17 cellular contexts compared by ENCODE assay signal in genomic region chr17:73823684-73824083, GRCh38.
DNase-seq lines count a peak whose midpoint lies in the region; ATAC-seq and TF ChIP-seq lines count a peak whose summit lies in the region.
"Had no signal": no experiment of that assay in that cellular context is flagged by ENCODE, and none has a peak within 500 bp of the region (broad histone marks: within the 10 kb centered on the region; RNA-seq: fewer than 3 reads in every experiment).

No MANE protein-coding gene starts in this region.

- H3K27me3 Mint-ChIP-seq in activated CD4-positive, alpha-beta memory T cell treated with anti-CD3 and anti-CD28 coated beads for 36 hours: no peaks in the 10 kb centered on the region
- peaks cover 15% of the 10 kb centered on the region for H3K27me3 Mint-ChIP-seq in activated CD4-positive, alpha-beta memory T cell treated with anti-CD3 and anti-CD28 coated beads, Interleukin-2, amount 10 ng/mL, durations not matched to agents 7 days and 5 days
- H3K27me3 Mint-ChIP-seq in activated T-helper 17 cell treated with anti-CD3 and anti-CD28 coated beads, Interleukin-2, amount 50 U/mL, for 72 hours: no peaks in the 10 kb centered on the region
- H3K27me3 Mint-ChIP-seq in natural killer cell treated with Interleukin-12 subunit alpha and Interleukin-12 subunit beta and Interleukin-15 and Interleukin-18, amount 100 ng/mL, for 72 hours: peaks cover 0 to 2% of the 10 kb centered on the region in 2 donors

- no peaks in the 10 kb centered on the region for H3K36me3 Mint-ChIP-seq in activated CD4-positive, alpha-beta memory T cell treated with anti-CD3 and anti-CD28 coated beads for 36 hours
- H3K36me3 Mint-ChIP-seq in activated CD4-positive, alpha-beta memory T cell treated with anti-CD3 and anti-CD28 coated beads, Interleukin-2, amount 10 ng/mL, durations not matched to agents 7 days and 5 days (ENCODE audit: low read depth): no peaks in the 10 kb centered on the region
- H3K36me3 Mint-ChIP-seq in activated T-helper 17 cell treated with anti-CD3 and anti-CD28 coated beads, Interleukin-2, amount 50 U/mL, for 72 hours (ENCODE audit: low read depth): no peaks in the 10 kb centered on the region
- H3K36me3 Mint-ChIP-seq in natural killer cell treated with Interleukin-12 subunit alpha and Interleukin-12 subunit beta and Interleukin-15 and Interleukin-18, amount 100 ng/mL, for 72 hours: no peaks in the 10 kb centered on the region
- H3K36me3 Mint-ChIP-seq: CD8-positive, alpha-beta T cell had no signal

- H3K27me3 ChIP-seq in psoas muscle (ENCODE audit: insufficient read depth in 3 of 3, low read length in 2 of 3) (peaks cover 0 to 16% (median 3%) of the 10 kb centered on the region in 3 donors), HAP-1 (ENCODE audit: low read depth) (no peaks in the 10 kb centered on the region)

- H3K27ac Mint-ChIP-seq in activated CD4-positive, alpha-beta memory T cell treated with anti-CD3 and anti-CD28 coated beads for 36 hours: no peak overlapping the region
- H3K27ac Mint-ChIP-seq in activated CD4-positive, alpha-beta memory T cell treated with anti-CD3 and anti-CD28 coated beads, Interleukin-2, amount 10 ng/mL, durations not matched to agents 7 days and 5 days: no peak overlapping the region
- no peak overlapping the region for H3K27ac Mint-ChIP-seq in activated T-helper 17 cell treated with anti-CD3 and anti-CD28 coated beads, Interleukin-2, amount 50 U/mL, for 72 hours
- H3K27ac Mint-ChIP-seq in natural killer cell treated with Interleukin-12 subunit alpha and Interleukin-12 subunit beta and Interleukin-15 and Interleukin-18, amount 100 ng/mL, for 72 hours: peak overlapping the region in 1 of 2 donors; percentile 50
- H3K27ac Mint-ChIP-seq: CD8-positive, alpha-beta T cell had no signal

- CTCF ChIA-PET in activated CD4-positive, alpha-beta memory T cell treated with anti-CD3 and anti-CD28 coated beads for 36 hours (lab: Charles Lee): no interaction called here
- CTCF ChIA-PET in activated CD4-positive, alpha-beta memory T cell treated with anti-CD3 and anti-CD28 coated beads, Interleukin-2, amount 10 ng/mL, durations not matched to agents 7 days and 5 days (lab: Charles Lee): no interaction called here

- no peaks in the 10 kb centered on the region for H3K9me3 ChIP-seq in psoas muscle
- no peaks in the 10 kb centered on the region for H3K9me3 ChIP-seq in HAP-1

- H3K36me3 ChIP-seq in psoas muscle (ENCODE audit: insufficient read depth in 1 of 2, low read depth in 1 of 2) (no peaks in the 10 kb centered on the region), HAP-1 (replicated peaks) (no peaks in the 10 kb centered on the region)

- no peaks in the 10 kb centered on the region for H3K4me1 ChIP-seq in psoas muscle
- no peaks in the 10 kb centered on the region for H3K4me1 ChIP-seq in HAP-1

- 50 to 63% (median 52%) methylated on average over 7 of the region's 7 CpGs for WGBS in psoas muscle, 3 donors

- H3K9me3 Mint-ChIP-seq in activated CD4-positive, alpha-beta memory T cell treated with anti-CD3 and anti-CD28 coated beads for 36 hours: no peaks in the 10 kb centered on the region
- H3K9me3 Mint-ChIP-seq in activated CD4-positive, alpha-beta memory T cell treated with anti-CD3 and anti-CD28 coated beads, Interleukin-2, amount 10 ng/mL, durations not matched to agents 7 days and 5 days: peaks cover 1% of the 10 kb centered on the region
- no peaks in the 10 kb centered on the region for H3K9me3 Mint-ChIP-seq in activated T-helper 17 cell treated with anti-CD3 and anti-CD28 coated beads, Interleukin-2, amount 50 U/mL, for 72 hours
- no peaks in the 10 kb centered on the region for H3K9me3 Mint-ChIP-seq in natural killer cell treated with Interleukin-12 subunit alpha and Interleukin-12 subunit beta and Interleukin-15 and Interleukin-18, amount 100 ng/mL, for 72 hours

- ATAC-seq in activated T-helper 17 cell treated with anti-CD3 and anti-CD28 coated beads, Interleukin-2, amount 50 U/mL, for 72 hours (replicated peaks): peak; percentile 68
- peak; percentile 73 to 78 for ATAC-seq in natural killer cell treated with Interleukin-12 subunit alpha and Interleukin-12 subunit beta and Interleukin-15 and Interleukin-18, amount 100 ng/mL, for 72 hours
- no peak for ATAC-seq in psoas muscle
- ATAC-seq: CD8-positive, alpha-beta T cell; PC-3 had no signal

- peak; percentile 14 for DNase-seq in activated CD4-positive, alpha-beta memory T cell treated with anti-CD3 and anti-CD28 coated beads for 36 hours
- DNase-seq in activated CD4-positive, alpha-beta memory T cell treated with anti-CD3 and anti-CD28 coated beads, Interleukin-2, amount 10 ng/mL, durations not matched to agents 7 days and 5 days: no peak
- peak; percentile 25 for DNase-seq in GM12865 (ENCODE audit: low read depth)
- peak; percentile 67 for DNase-seq in natural killer cell treated with Interleukin-12 subunit alpha and Interleukin-12 subunit beta and Interleukin-15 and Interleukin-18, amount 100 ng/mL, for 72 hours (ENCODE audit: low spot score)
- DNase-seq in psoas muscle: no peak
- DNase-seq in HAP-1 (ENCODE audit: low spot score in 2 of 2): no peak
- no peak for DNase-seq in KG1 (lab: John Stamatoyannopoulos, UW)
- DNase-seq: Calu3; CD8-positive, alpha-beta T cell; DMS53; EL; NCI-H2107; NCI-H510A; NCI-H748 treated with DMSO at 0.1 percent for 48 hours; PC-3; RPMI8226 had no signal

- TF ChIP-seq CTCF in GM12865 (IDR thresholded peaks at IDR 0.05; ENCODE audit: insufficient read depth, low read depth, low read length, missing control alignments) (no peak), psoas muscle (IDR thresholded peaks at IDR 0.05) (no peak)

- H3K4me3 ChIP-seq in GM12865 (ENCODE audit: low read depth, low read length) (no peak overlapping the region), psoas muscle (no peak overlapping the region), HAP-1 (no peak overlapping the region)

- H3K27ac ChIP-seq in psoas muscle: no peak overlapping the region

- intact Hi-C loops in activated CD4-positive, alpha-beta memory T cell treated with anti-CD3 and anti-CD28 coated beads for 36 hours (cut with micrococcal nuclease): no loop called here
- intact Hi-C loops in psoas muscle (cut with DNase I): no loop called here

- POLR2A ChIA-PET in activated CD4-positive, alpha-beta memory T cell treated with anti-CD3 and anti-CD28 coated beads for 36 hours (lab: Charles Lee): no interaction called here
- POLR2A ChIA-PET in activated CD4-positive, alpha-beta memory T cell treated with anti-CD3 and anti-CD28 coated beads, Interleukin-2, amount 10 ng/mL, durations not matched to agents 7 days and 5 days (lab: Charles Lee): no interaction called here

- in situ Hi-C loops in HAP-1 (cut with MboI; ENCODE audit: low sequenced_read_pairs): no loop called here

- no peak overlapping the region for H3K4me3 Mint-ChIP-seq in activated CD4-positive, alpha-beta memory T cell treated with anti-CD3 and anti-CD28 coated beads for 36 hours
- H3K4me3 Mint-ChIP-seq in activated CD4-positive, alpha-beta memory T cell treated with anti-CD3 and anti-CD28 coated beads, Interleukin-2, amount 10 ng/mL, durations not matched to agents 7 days and 5 days: no peak overlapping the region
- H3K4me3 Mint-ChIP-seq in activated T-helper 17 cell treated with anti-CD3 and anti-CD28 coated beads, Interleukin-2, amount 50 U/mL, for 72 hours: peak overlapping the region; percentile 51
- peak overlapping the region; percentile 58 for H3K4me3 Mint-ChIP-seq in natural killer cell treated with Interleukin-12 subunit alpha and Interleukin-12 subunit beta and Interleukin-15 and Interleukin-18, amount 100 ng/mL, for 72 hours
- H3K4me3 Mint-ChIP-seq: CD8-positive, alpha-beta T cell had no signal

- peaks cover 52% of the 10 kb centered on the region for H3K4me1 Mint-ChIP-seq in activated CD4-positive, alpha-beta memory T cell treated with anti-CD3 and anti-CD28 coated beads for 36 hours (ENCODE audit: low read depth)
- H3K4me1 Mint-ChIP-seq in activated CD4-positive, alpha-beta memory T cell treated with anti-CD3 and anti-CD28 coated beads, Interleukin-2, amount 10 ng/mL, durations not matched to agents 7 days and 5 days: peaks cover 18% of the 10 kb centered on the region
- H3K4me1 Mint-ChIP-seq in activated T-helper 17 cell treated with anti-CD3 and anti-CD28 coated beads, Interleukin-2, amount 50 U/mL, for 72 hours: peaks cover 19% of the 10 kb centered on the region
- H3K4me1 Mint-ChIP-seq in natural killer cell treated with Interleukin-12 subunit alpha and Interleukin-12 subunit beta and Interleukin-15 and Interleukin-18, amount 100 ng/mL, for 72 hours (ENCODE audit: low read depth in 2 of 2): peaks cover 11 to 28% of the 10 kb centered on the region in 2 donors

Comparison
In these comparisons a context has a peak if more than half of its experiments do, and no peak if none do; other contexts are left out.
1. DNase-seq: peak in activated CD4-positive, alpha-beta memory T cell treated with anti-CD3 and anti-CD28 coated beads for 36 hours (single experiment), GM12865 (single experiment) and natural killer cell treated with Interleukin-12 subunit alpha and Interleukin-12 subunit beta and Interleukin-15 and Interleukin-18, amount 100 ng/mL, for 72 hours (single experiment); none in activated CD4-positive, alpha-beta memory T cell treated with anti-CD3 and anti-CD28 coated beads, Interleukin-2, amount 10 ng/mL, durations not matched to agents 7 days and 5 days (single experiment), psoas muscle (0 of 2), HAP-1 (0 of 2) and KG1 (single experiment).
2. H3K4me3 Mint-ChIP-seq: peak in activated T-helper 17 cell treated with anti-CD3 and anti-CD28 coated beads, Interleukin-2, amount 50 U/mL, for 72 hours (single experiment) and natural killer cell treated with Interleukin-12 subunit alpha and Interleukin-12 subunit beta and Interleukin-15 and Interleukin-18, amount 100 ng/mL, for 72 hours (single experiment); none in activated CD4-positive, alpha-beta memory T cell treated with anti-CD3 and anti-CD28 coated beads for 36 hours (single experiment) and activated CD4-positive, alpha-beta memory T cell treated with anti-CD3 and anti-CD28 coated beads, Interleukin-2, amount 10 ng/mL, durations not matched to agents 7 days and 5 days (single experiment).
3. ATAC-seq: peak in activated T-helper 17 cell treated with anti-CD3 and anti-CD28 coated beads, Interleukin-2, amount 50 U/mL, for 72 hours (single experiment) and natural killer cell treated with Interleukin-12 subunit alpha and Interleukin-12 subunit beta and Interleukin-15 and Interleukin-18, amount 100 ng/mL, for 72 hours (2 of 2); none in psoas muscle (0 of 4).